Comparison of ENCODE assay signal across 16 cellular contexts in genomic region chr6:48027704-48028435, GRCh38.
DNase-seq lines count a peak whose midpoint lies in the region; ATAC-seq and TF ChIP-seq lines count a peak whose summit lies in the region.
"Had no signal": no experiment of that assay in that cellular context is flagged by ENCODE, and none has a peak within 500 bp of the region (broad histone marks: within the 10 kb centered on the region; RNA-seq: fewer than 3 reads in every experiment).

No MANE protein-coding gene starts in this region.

- no peak for TF ChIP-seq CTCF in GM06990 (IDR thresholded peaks at IDR 0.05; ENCODE audit: insufficient read depth, low read length, poor library complexity, severe bottlenecking)

- peak; percentile 50 for ATAC-seq in GM19043 (IDR thresholded peaks at IDR 0.05; ENCODE audit: low read depth, unreplicated experiment)
- ATAC-seq in HG02885 (IDR thresholded peaks at IDR 0.05; ENCODE audit: poor library complexity, unreplicated experiment) = peak; percentile 84
- ATAC-seq: lower lobe of right lung, T-cell had no signal

- DNase-seq in GM06990 (ENCODE audit: extremely low read depth, insufficient read length) (peak; percentile 52), NCI-H226 (peak; percentile 16), germinal center (ENCODE audit: low spot score) (no peak), A172 (ENCODE audit: low spot score) (no peak), C1 segment of cervical spinal cord (lab: John Stamatoyannopoulos, UW) (no peak), NCI-H82 treated with DMSO at 0.1 percent for 48 hours (lab: John Stamatoyannopoulos, UW; ENCODE audit: unreplicated experiment) (no peak)
- DNase-seq: activated CD4-positive, CD25-positive, alpha-beta regulatory T cell treated with anti-CD3 and anti-CD28 coated beads, Interleukin-2, amount 50 U/mL, for 72 hours; anterior cingulate cortex; GM23248; lower lobe of right lung; NCI-H1436; NCI-H510A; stomach; T-cell had no signal

- no peak overlapping the region for H3K4me3 ChIP-seq in GM06990 (replicated peaks; ENCODE audit: low read depth, low read length)
- H3K4me3 ChIP-seq: GM23248, lower lobe of right lung, stomach had no signal

- H3K36me3 ChIP-seq in GM06990 (ENCODE audit: control insufficient read depth, insufficient read depth, low read length) = no peaks in the 10 kb centered on the region
- H3K36me3 ChIP-seq: lower lobe of right lung, stomach had no signal

- no peaks in the 10 kb centered on the region for H3K27me3 ChIP-seq in GM06990 (replicated peaks; ENCODE audit: control insufficient read depth, insufficient read depth, low read length)
- H3K27me3 ChIP-seq: stomach had no signal

Comparison
In these comparisons a context has a peak if more than half of its experiments do, and no peak if none do; other contexts are left out.
1. DNase-seq: peak in GM06990 (single experiment) and NCI-H226 (single experiment); none in germinal center (single experiment), A172 (single experiment), C1 segment of cervical spinal cord (0 of 14) and NCI-H82 treated with DMSO at 0.1 percent for 48 hours (single experiment).